ENCODE assay signal across 1 cellular context in genomic region chr10:44382131-44382858, GRCh38.
TF ChIP-seq lines count a peak whose summit lies in the region.

No MANE protein-coding gene starts in this region.

TF ChIP-seq in HEK293, 187 proteins besides CTCF, POLR2A, EP300 and RAD21 (continued from another document):
- TF ChIP-seq ZBTB11 (tag by site-specific recombination; conservative IDR thresholded peaks at IDR 0.05; ENCODE audit: low read depth) = no peak
